Comparison of ENCODE assay signal across 1 cellular context in genomic region chr6:16301511-16301910, GRCh38.
TF ChIP-seq lines count a peak whose summit lies in the region.

No MANE protein-coding gene starts in this region.

TF ChIP-seq in GM12878, 131 proteins besides CTCF, POLR2A, EP300 and RAD21 (continued from another document):
- TF ChIP-seq E4F1 (IDR thresholded peaks at IDR 0.05; ENCODE audit: borderline replicate concordance, partially characterized antibody) (no peak), BMI1 (IDR thresholded peaks at IDR 0.05; ENCODE audit: borderline replicate concordance) (peak; percentile 95), RUNX3 (IDR thresholded peaks at IDR 0.05; ENCODE audit: low read length) (peak; percentile 70), ZNF592 (IDR thresholded peaks at IDR 0.05) (no peak), SUPT20H (IDR thresholded peaks at IDR 0.05; ENCODE audit: borderline replicate concordance, control insufficient read depth, low read depth, low read length) (no peak), ZNF384 (IDR thresholded peaks at IDR 0.05; ENCODE audit: borderline replicate concordance, low read depth, low read length) (peak; percentile 66; the same call in 1 of the 2 replicates), MXI1 (IDR thresholded peaks at IDR 0.05; ENCODE audit: low read depth, low read length) (peak; percentile 72; the same call in 1 of the 2 replicates), CHD1 (IDR thresholded peaks at IDR 0.05; ENCODE audit: low read depth, low read length) (no peak), ZSCAN29 (IDR thresholded peaks at IDR 0.05) (peak; percentile 74), TAF1 (IDR thresholded peaks at IDR 0.05; ENCODE audit: borderline replicate concordance, low read depth, low read length) (no peak)
- TF ChIP-seq, protein P1, sequence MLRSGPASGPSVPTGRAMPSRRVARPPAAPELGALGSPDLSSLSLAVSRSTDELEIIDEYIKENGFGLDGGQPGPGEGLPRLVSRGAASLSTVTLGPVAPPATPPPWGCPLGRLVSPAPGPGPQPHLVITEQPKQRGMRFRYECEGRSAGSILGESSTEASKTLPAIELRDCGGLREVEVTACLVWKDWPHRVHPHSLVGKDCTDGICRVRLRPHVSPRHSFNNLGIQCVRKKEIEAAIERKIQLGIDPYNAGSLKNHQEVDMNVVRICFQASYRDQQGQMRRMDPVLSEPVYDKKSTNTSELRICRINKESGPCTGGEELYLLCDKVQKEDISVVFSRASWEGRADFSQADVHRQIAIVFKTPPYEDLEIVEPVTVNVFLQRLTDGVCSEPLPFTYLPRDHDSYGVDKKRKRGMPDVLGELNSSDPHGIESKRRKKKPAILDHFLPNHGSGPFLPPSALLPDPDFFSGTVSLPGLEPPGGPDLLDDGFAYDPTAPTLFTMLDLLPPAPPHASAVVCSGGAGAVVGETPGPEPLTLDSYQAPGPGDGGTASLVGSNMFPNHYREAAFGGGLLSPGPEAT (IDR thresholded peaks at IDR 0.05; ENCODE audit: low read depth), result peak; percentile 21; the same call in 1 of the 2 replicates
TF ChIP-seq in GM12878: peak in this region for 6.
